18 cellular contexts compared by ENCODE assay signal in the genomic region with DNA sequence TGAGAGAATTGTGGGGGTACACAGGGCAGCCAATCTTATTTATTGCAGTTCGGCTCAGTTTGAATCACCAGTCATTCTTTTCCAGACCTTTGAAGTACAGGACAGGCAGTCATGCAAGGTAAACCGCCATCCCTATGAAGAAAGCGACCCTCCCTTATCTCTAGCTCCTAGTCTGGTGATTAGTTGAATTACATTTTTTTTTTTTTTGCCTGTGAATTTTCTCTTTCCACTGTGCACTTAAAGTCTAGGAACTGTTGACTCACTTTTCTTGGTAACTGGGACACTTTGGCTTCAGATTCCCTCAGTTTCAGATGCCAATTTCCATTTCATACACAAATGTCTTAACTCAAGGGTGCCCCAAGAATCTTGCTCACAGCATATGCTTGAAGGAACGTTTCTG.
A peak's percentile ranks its signal among the peaks of the same experiment; 100 is the strongest.
DNase-seq lines count a peak whose midpoint lies in the region; ATAC-seq, FAIRE-seq and TF ChIP-seq lines count a peak whose summit lies in the region.
"Had no signal": no experiment of that assay in that cellular context is flagged by ENCODE, and none has a peak within 500 bp of the region (broad histone marks: within the 10 kb centered on the region; RNA-seq: fewer than 3 reads in every experiment).

No MANE protein-coding gene starts in this region.

- DNase-seq in HepG2 (ENCODE audit: low spot score) (peak; percentile 4), right lobe of liver (no peak), K562 (ENCODE audit: extremely low read depth in 1 of 4, low spot score in 3 of 4) (peak in 2 of 4 experiments; percentile 25 to 36), kidney glomerular epithelial cell (lab: John Stamatoyannopoulos, UW) (peak; percentile 36), mesendoderm (no peak), NAMALWA (ENCODE audit: low spot score) (no peak)
- DNase-seq: DMS 273 treated with DMSO at 0.1 percent for 48 hours; H7; head of caudate nucleus; kidney; naive thymus-derived CD8-positive, alpha-beta T cell; NCI-H1417 treated with DMSO at 0.1 percent for 48 hours; retina; stimulated activated naive CD4-positive, alpha-beta T cell had no signal

- ATAC-seq in HepG2 = no peak
- no peak for ATAC-seq in right lobe of liver
- peak; percentile 78 for ATAC-seq in K562
- no peak for ATAC-seq in GM19455 (IDR thresholded peaks at IDR 0.05; ENCODE audit: unreplicated experiment)
- no peak for ATAC-seq in HG02884 (IDR thresholded peaks at IDR 0.05; ENCODE audit: unreplicated experiment)
- ATAC-seq: naive thymus-derived CD8-positive, alpha-beta T cell had no signal

- no peak overlapping the region for H2BK120ac ChIP-seq in mesendoderm (ENCODE audit: low read depth, low read length)

- in situ Hi-C loops in HepG2 (cut with HindIII; ENCODE audit: extremely low pct_ligation_motif_present, low pct_unique_long_range_greater_than_20kb) = no loop called here
- in situ Hi-C loops in K562 (cut with MboI) = no loop called here

- H2AK5ac ChIP-seq in mesendoderm (ENCODE audit: low read length) = no peak overlapping the region

- H4K5ac ChIP-seq in mesendoderm (ENCODE audit: low read length) = no peak overlapping the region

- intact Hi-C loops in HepG2 (cut with micrococcal nuclease; ENCODE audit: unreplicated experiment) (no loop called here), right lobe of liver (cut with DNase I) (no loop called here), K562 (cut with micrococcal nuclease) (no loop called here)

- H3K79me2 ChIP-seq in HepG2 (ENCODE audit: insufficient read depth, low read length) = no peaks in the 10 kb centered on the region
- no peaks in the 10 kb centered on the region for H3K79me2 ChIP-seq in K562 (ENCODE audit: control insufficient read depth, insufficient read depth, low read length)
- no peaks in the 10 kb centered on the region for H3K79me2 ChIP-seq in mesendoderm (ENCODE audit: control insufficient read depth, insufficient read depth, low read length)

- H3K56ac ChIP-seq in mesendoderm (ENCODE audit: low read length) = no peak overlapping the region

- FAIRE-seq in HepG2 (lab: Jason Lieb, UNC) = no peak
- FAIRE-seq in K562 (lab: Jason Lieb, UNC) = no peak
- FAIRE-seq: endothelial cell of umbilical vein, kidney had no signal

- H3K9me3 ChIP-seq in HepG2 (ENCODE audit: low read length) (no peaks in the 10 kb centered on the region), right lobe of liver (no peaks in the 10 kb centered on the region), K562 (replicated peaks; ENCODE audit: control insufficient read depth, insufficient read depth, low read depth, low read length) (no peaks in the 10 kb centered on the region)

- H3K18ac ChIP-seq in mesendoderm (ENCODE audit: low read length) = no peak overlapping the region

- H3K4ac ChIP-seq in mesendoderm (ENCODE audit: low read depth, low read length) = no peak overlapping the region

- no peaks in the 10 kb centered on the region for H3K27me3 ChIP-seq in HepG2 (ENCODE audit: control insufficient read depth in 1 of 2, insufficient read depth in 2 of 2, low read length in 2 of 2)
- H3K27me3 ChIP-seq in right lobe of liver = no peaks in the 10 kb centered on the region
- no peaks in the 10 kb centered on the region for H3K27me3 ChIP-seq in K562 (ENCODE audit: control insufficient read depth in 2 of 2, insufficient read depth in 2 of 2, low read length in 2 of 2)
- no peaks in the 10 kb centered on the region for H3K27me3 ChIP-seq in mesendoderm (ENCODE audit: insufficient read depth, low read length, poor library complexity)

- no peak overlapping the region for H4K8ac ChIP-seq in mesendoderm (ENCODE audit: low read depth, low read length)

- no peak overlapping the region for H3K9ac ChIP-seq in HepG2 (ENCODE audit: insufficient read depth, low read depth, low read length)
- no peak overlapping the region for H3K9ac ChIP-seq in K562 (ENCODE audit: insufficient read depth in 1 of 2, low read depth in 2 of 2, low read length in 2 of 2)
- H3K9ac ChIP-seq in mesendoderm (ENCODE audit: low read length) = no peak overlapping the region

- H2BK5ac ChIP-seq in mesendoderm (ENCODE audit: low read length) = no peak overlapping the region

- no peak overlapping the region for H2AFZ ChIP-seq in HepG2 (ENCODE audit: low read length)
- H2AFZ ChIP-seq in K562 (ENCODE audit: low read depth, low read length) = peak overlapping the region; percentile 76

- no peak for TF ChIP-seq CTCF in HepG2 (CRISPR knock-in tag; IDR thresholded peaks at IDR 0.05)
- no peak for TF ChIP-seq CTCF in right lobe of liver (IDR thresholded peaks at IDR 0.05)
- no peak for TF ChIP-seq CTCF in K562 (IDR thresholded peaks at IDR 0.05 in 2 of 3, conservative IDR thresholded peaks at IDR 0.05 in 1 of 3; ENCODE audit: insufficient read depth in 2 of 3, low read depth in 1 of 3, low read length in 3 of 3)

- 75% methylated on average over 4 of the region's 4 CpGs for WGBS in HepG2 (ENCODE audit: low lambda C conversion rate)
- WGBS in right lobe of liver (ENCODE audit: insufficient coverage, low coverage, low lambda C conversion rate, missing lambda C conversion rate) = 72% methylated on average over 4 of the region's 4 CpGs
- WGBS in K562 (ENCODE audit: insufficient coverage, low coverage, missing lambda C conversion rate) = 3% methylated on average over 4 of the region's 4 CpGs
- WGBS in mesendoderm (ENCODE audit: extremely low coverage, insufficient coverage, low lambda C conversion rate) = no CpG with 5 or more reads among the region's 4 CpGs

- CTCF ChIA-PET in HepG2 (lab: Yijun Ruan, JAX; ENCODE audit: low intra/inter-chr PET ratio, low total read pairs) = no interaction called here
- CTCF ChIA-PET in K562 (lab: Yijun Ruan, JAX; ENCODE audit: low intra/inter-chr PET ratio) = no interaction called here

- POLR2A ChIA-PET in HepG2 (lab: Yijun Ruan, JAX) (no interaction called here), K562 (lab: Yijun Ruan, JAX) (interaction anchor here (2.1 kb wide), 1 partner anchor 152 kb away, joined by 6 read pairs; a partner anchor contains a TSS)

- H3K4me1 ChIP-seq in HepG2 (ENCODE audit: insufficient read depth, low read length) (peaks cover 72% of the 10 kb centered on the region), right lobe of liver (peaks cover 0 to 36% (median 16%) of the 10 kb centered on the region in 4 donors), K562 (replicated peaks in 1 of 2; ENCODE audit: control insufficient read depth in 2 of 2, insufficient read depth in 2 of 2, low read length in 2 of 2) (peaks cover 0 to 2% of the 10 kb centered on the region in 2 experiments; a peak in 3 of 5 replicates), mesendoderm (ENCODE audit: control insufficient read depth, low read depth, low read length) (no peaks in the 10 kb centered on the region)

- H3K4me3 ChIP-seq in HepG2 (replicated peaks in 1 of 3; ENCODE audit: insufficient read depth in 1 of 3, low read depth in 2 of 3, low read length in 3 of 3) (no peak overlapping the region), right lobe of liver (no peak overlapping the region), K562 (no peak overlapping the region), mesendoderm (ENCODE audit: low read length) (no peak overlapping the region)
- H3K4me3 ChIP-seq: SK-N-MC had no signal

- TF ChIP-seq RAD21 in HepG2 (CRISPR knock-in tag; IDR thresholded peaks at IDR 0.05) = no peak
- no peak for TF ChIP-seq RAD21 in K562 (CRISPR knock-in tag; conservative IDR thresholded peaks at IDR 0.05 in 1 of 2, IDR thresholded peaks at IDR 0.05 in 1 of 2)

- H2BK15ac ChIP-seq in mesendoderm (replicated peaks; ENCODE audit: low read depth) = no peak overlapping the region

- H3K23ac ChIP-seq in mesendoderm (ENCODE audit: low read length) = no peak overlapping the region

- no TSS peak for BruUV-seq in HepG2 (replicated peaks; lab: Mats Ljungman, UMichigan)
- no TSS peak for BruUV-seq in K562 (replicated peaks; lab: Mats Ljungman, UMichigan)

- TF ChIP-seq POLR2A in HepG2 (IDR thresholded peaks at IDR 0.05; ENCODE audit: insufficient read depth in 1 of 2, low read depth in 2 of 2, low read length in 2 of 2) (no peak), right lobe of liver (IDR thresholded peaks at IDR 0.05) (no peak), K562 (conservative IDR thresholded peaks at IDR 0.05) (no peak)

- no peaks in the 10 kb centered on the region for H3K79me1 ChIP-seq in mesendoderm (ENCODE audit: low read length)

- no peak overlapping the region for H3K4me2 ChIP-seq in HepG2 (ENCODE audit: low read depth, low read length)
- peak overlapping the region; percentile 6; the same call in 1 of the 2 replicates for H3K4me2 ChIP-seq in K562 (ENCODE audit: insufficient read depth, low read length)
- H3K4me2 ChIP-seq in mesendoderm (ENCODE audit: low read length) = no peak overlapping the region

- H3K9me1 ChIP-seq in K562 (ENCODE audit: control insufficient read depth, insufficient read depth, low read length) = no peaks in the 10 kb centered on the region

- H4K20me1 ChIP-seq in HepG2 (ENCODE audit: insufficient read depth, low read length) (no peaks in the 10 kb centered on the region), K562 (replicated peaks; ENCODE audit: control insufficient read depth, insufficient read depth, low read length) (no peaks in the 10 kb centered on the region)

- TF ChIP-seq EP300 in HepG2 (IDR thresholded peaks at IDR 0.05; ENCODE audit: low read depth in 2 of 2, low read length in 2 of 2) (no peak), HepG2 (CRISPR knock-in tag; IDR thresholded peaks at IDR 0.05; ENCODE audit: borderline replicate concordance) (no peak), K562 (IDR thresholded peaks at IDR 0.05; ENCODE audit: low read length) (no peak)

- no peaks in the 10 kb centered on the region for H3K36me3 ChIP-seq in HepG2 (replicated peaks in 1 of 2; ENCODE audit: control insufficient read depth in 1 of 2, insufficient read depth in 2 of 2, low read length in 2 of 2)
- no peaks in the 10 kb centered on the region for H3K36me3 ChIP-seq in right lobe of liver
- no peaks in the 10 kb centered on the region for H3K36me3 ChIP-seq in K562 (ENCODE audit: control insufficient read depth, insufficient read depth, low read length)
- H3K36me3 ChIP-seq in mesendoderm (ENCODE audit: control insufficient read depth, insufficient read depth, low read length) = no peaks in the 10 kb centered on the region

- H3K27ac ChIP-seq in HepG2 (ENCODE audit: extremely low read length, insufficient read depth, low read length) = no peak overlapping the region
- no peak overlapping the region for H3K27ac ChIP-seq in right lobe of liver
- H3K27ac ChIP-seq in K562 (ENCODE audit: extremely low read depth, low read depth, low read length) = peak overlapping the region; percentile 39; the same call in 1 of the 3 replicates
- no peak overlapping the region for H3K27ac ChIP-seq in mesendoderm (ENCODE audit: low read depth, low read length)
- H3K27ac ChIP-seq: SK-N-MC had no signal

TF ChIP-seq in HepG2, 621 proteins besides CTCF, POLR2A, EP300 and RAD21 (continues in another document):
- peak; percentile 59; the same call in 1 of the 2 replicates for TF ChIP-seq ZNF12 (CRISPR knock-in tag; IDR thresholded peaks at IDR 0.05)

Comparison
In these comparisons a context has a peak if more than half of its experiments do, and no peak if none do; other contexts are left out.
1. DNase-seq: peak in HepG2 (single experiment) and kidney glomerular epithelial cell (single experiment); none in right lobe of liver (0 of 3), mesendoderm (single experiment) and NAMALWA (single experiment).